Comparison of ENCODE assay signal across 9 cellular contexts in genomic region chr7:104923010-104923421, GRCh38.
A peak's percentile ranks its signal among the peaks of the same experiment; 100 is the strongest.
DNase-seq lines count a peak whose midpoint lies in the region; ATAC-seq and TF ChIP-seq lines count a peak whose summit lies in the region.
"Had no signal": no experiment of that assay in that cellular context is flagged by ENCODE, and none has a peak within 500 bp of the region (broad histone marks: within the 10 kb centered on the region; RNA-seq: fewer than 3 reads in every experiment).

No MANE protein-coding gene starts in this region.

- no peaks in the 10 kb centered on the region for H3K27me3 ChIP-seq in NT2/D1 (ENCODE audit: insufficient read depth, insufficient read length)
- H3K27me3 ChIP-seq: neutrophil had no signal

- H3K27me3 Mint-ChIP-seq in natural killer cell (ENCODE audit: low read depth in 2 of 2) = no peaks in the 10 kb centered on the region

- H3K4me1 ChIP-seq in NT2/D1 (ENCODE audit: insufficient read depth, insufficient read length) = no peaks in the 10 kb centered on the region

- no peaks in the 10 kb centered on the region for H3K9me3 ChIP-seq in NT2/D1 (ENCODE audit: insufficient read depth, low read length)
- H3K9me3 ChIP-seq: neutrophil had no signal

- H3K4me3 ChIP-seq in NT2/D1 (ENCODE audit: insufficient read length, low read depth) (no peak overlapping the region), epithelial cell of proximal tubule (ENCODE audit: low read depth, low read length) (peak overlapping the region; percentile 64)

- peak overlapping the region in 1 of 2 donors; percentile 71 for H3K27ac Mint-ChIP-seq in natural killer cell

- H3K9me3 Mint-ChIP-seq in natural killer cell = no peaks in the 10 kb centered on the region

- ATAC-seq in GM21423 (IDR thresholded peaks at IDR 0.05; ENCODE audit: unreplicated experiment) (peak; percentile 94), natural killer cell (peak; percentile 90 to 98 (median 98))

- DNase-seq in DMS153 treated with DMSO at 0.1 percent for 48 hours (lab: John Stamatoyannopoulos, UW; ENCODE audit: unreplicated experiment) (peak; percentile 68), HS-5 (ENCODE audit: low read depth) (peak; percentile 60), NT2/D1 (ENCODE audit: low read depth, low spot score) (peak; percentile 74), epithelial cell of proximal tubule (ENCODE audit: low read depth) (no peak), natural killer cell (peak; percentile 53), substantia nigra (lab: John Stamatoyannopoulos, UW) (peak in 39 of 49 donors; percentile 5 to 77 (median 40))
- DNase-seq in activated CD8-positive, alpha-beta memory T cell treated with anti-CD3 and anti-CD28 coated beads, Interleukin-2, amount 50 U/mL, for 48 hours = peak; percentile 75

- no peaks in the 10 kb centered on the region for H3K4me1 Mint-ChIP-seq in natural killer cell

- H3K27ac ChIP-seq in substantia nigra (ENCODE audit: low read depth, low read length, poor library complexity, severe bottlenecking) = peak overlapping the region; percentile 63
- H3K27ac ChIP-seq: neutrophil had no signal

- intact Hi-C loops in natural killer cell (cut with micrococcal nuclease) = loop anchor here (1.0 kb wide), 3 partner anchors 60 to 506 kb away; no protein-coding TSS in a partner anchor

- H3K9ac ChIP-seq in NT2/D1 (ENCODE audit: insufficient read length, low read depth) = no peak overlapping the region

- H3K4me3 Mint-ChIP-seq in natural killer cell = no peak overlapping the region

- TF ChIP-seq CTCF in epithelial cell of proximal tubule (conservative IDR thresholded peaks at IDR 0.05; ENCODE audit: low read depth, low read length) = peak; percentile 94
- peak; percentile 77 for TF ChIP-seq CTCF in natural killer cell (IDR thresholded peaks at IDR 0.05)

- no peaks in the 10 kb centered on the region for H3K36me3 ChIP-seq in NT2/D1 (ENCODE audit: insufficient read depth, insufficient read length, low read length)
- H3K36me3 ChIP-seq: neutrophil had no signal

- no peaks in the 10 kb centered on the region for H3K36me3 Mint-ChIP-seq in natural killer cell
